ENCODE assay signal across 23 cellular contexts in genomic region chr2:239043326-239043725, GRCh38.
"Had no signal": no experiment of that assay in that cellular context is flagged by ENCODE, and none has a peak within 500 bp of the region (broad histone marks: within the 10 kb centered on the region; RNA-seq: fewer than 3 reads in every experiment).

No MANE protein-coding gene starts in this region.

- H3K36me3 ChIP-seq: pancreas, right lobe of liver, thoracic aorta, transverse colon had no signal

- H3K4me1 ChIP-seq: foreskin keratinocyte, pancreas, right lobe of liver, spleen, stomach, transverse colon had no signal

- H3K4me3 ChIP-seq: coronary artery, hepatocyte, pancreas, right lobe of liver, spleen, stomach, thoracic aorta, transverse colon had no signal

- H3K4me1 Mint-ChIP-seq: naive B cell, nephron had no signal

- H3K4me3 Mint-ChIP-seq: endodermal cell, naive B cell, nephron had no signal

- H3K9me3 Mint-ChIP-seq: endodermal cell, naive B cell, nephron had no signal

- H3K27ac Mint-ChIP-seq: endodermal cell, nephron, progenitor cell of endocrine pancreas had no signal

- H3K9me3 ChIP-seq: pancreas, right lobe of liver, spleen, stomach, thoracic aorta, transverse colon had no signal

- ATAC-seq: foreskin keratinocyte, left colon, pancreas, right lobe of liver had no signal

- H3K4me2 ChIP-seq: hepatocyte had no signal

- H3K36me3 Mint-ChIP-seq: naive B cell had no signal

- H3K27ac ChIP-seq: coronary artery, foreskin keratinocyte, hepatocyte, pancreas, right lobe of liver, spleen, stomach, thoracic aorta, transverse colon had no signal

- H3K27me3 ChIP-seq: hepatocyte, pancreas, right lobe of liver, spleen, stomach, transverse colon had no signal

- DNase-seq: effector CD4-positive, alpha-beta T cell; endodermal cell; erythroblast; foreskin keratinocyte; kidney; left colon; mesendoderm; naive B cell; occipital lobe; pancreas; right lobe of liver; spleen; stimulated activated CD4-positive, alpha-beta T cell treated with anti-CD3 and anti-CD28 coated beads, Interleukin-2, amount 100 ng/mL, for 24 hours; stimulated activated CD4-positive, alpha-beta T cell treated with anti-CD3 and anti-CD28 coated beads, Interleukin-4, amount 100 ng/mL, for 4 hours; stimulated activated naive CD4-positive, alpha-beta T cell; stomach; substantia nigra; transverse colon had no signal
